Comparison of ENCODE assay signal across 8 cellular contexts in genomic region chr13:41492432-41493267, GRCh38. TPM values are rescaled to one million over a fixed set of nuclear protein-coding genes. Genes with fewer than 3 reads are reported as not detected.
DNase-seq lines count a peak whose midpoint lies in the region; ATAC-seq, FAIRE-seq and TF ChIP-seq lines count a peak whose summit lies in the region.

No MANE protein-coding gene starts in this region.

- TF ChIP-seq POLR2A in prostate gland (IDR thresholded peaks at IDR 0.05) = no peak

- peak; percentile 52 for ATAC-seq in HG02884 (IDR thresholded peaks at IDR 0.05; ENCODE audit: unreplicated experiment)

- H3K27ac Mint-ChIP-seq in T-helper 1 cell treated with Interleukin-12 subunit alpha and Interleukin-12 subunit beta and Interleukin-4 antibody, amounts not matched to agents 30 μg/mL and 1 μg/mL, for 36 hours = peak overlapping the region; percentile 75

- TF ChIP-seq CTCF in prostate gland (IDR thresholded peaks at IDR 0.05) (no peak), mammary epithelial cell (conservative IDR thresholded peaks at IDR 0.05 in 1 of 2, IDR thresholded peaks at IDR 0.05 in 1 of 2; ENCODE audit: extremely low read depth in 1 of 2, insufficient read depth in 1 of 2, low read depth in 1 of 2, low read length in 2 of 2) (no peak)

- H2AFZ ChIP-seq in mammary epithelial cell (ENCODE audit: low read depth, low read length) = no peak overlapping the region

- H3K27ac ChIP-seq in small intestine (ENCODE audit: low read depth in 1 of 2, low read length in 1 of 2) (peak overlapping the region; percentile 52 to 88), prostate gland (no peak overlapping the region), mammary epithelial cell (ENCODE audit: insufficient read depth, low read depth, low read length) (no peak overlapping the region)

- peak; percentile 15 to 19 for DNase-seq in activated CD4-positive, alpha-beta T cell treated with anti-CD3 and anti-CD28 coated beads for 4 hours
- no peak for DNase-seq in activated CD4-positive, alpha-beta T cell treated with anti-CD3 and anti-CD28 coated beads for 1 hour
- peak; percentile 18 for DNase-seq in small intestine
- DNase-seq in prostate gland (ENCODE audit: low spot score) = no peak
- no peak for DNase-seq in mammary epithelial cell
- no peak for DNase-seq in putamen (ENCODE audit: low spot score)

- intact Hi-C loops in prostate gland (cut with DNase I) = no loop called here
- intact Hi-C loops in mammary epithelial cell (cut with micrococcal nuclease) = no loop called here

- peak overlapping the region; percentile 20 for H3K4me3 Mint-ChIP-seq in T-helper 1 cell treated with Interleukin-12 subunit alpha and Interleukin-12 subunit beta and Interleukin-4 antibody, amounts not matched to agents 30 μg/mL and 1 μg/mL, for 36 hours

- in situ Hi-C loops in mammary epithelial cell (cut with MboI; ENCODE audit: low sequenced_read_pairs in 2 of 2) = no loop called here

- H3K9me3 Mint-ChIP-seq in T-helper 1 cell treated with Interleukin-12 subunit alpha and Interleukin-12 subunit beta and Interleukin-4 antibody, amounts not matched to agents 30 μg/mL and 1 μg/mL, for 36 hours = peaks cover 4% of the 10 kb centered on the region

- CTCF ChIA-PET in mammary epithelial cell (lab: Charles Lee; ENCODE audit: low non-redundant PET) = no interaction called here

- H3K4me1 Mint-ChIP-seq in T-helper 1 cell treated with Interleukin-12 subunit alpha and Interleukin-12 subunit beta and Interleukin-4 antibody, amounts not matched to agents 30 μg/mL and 1 μg/mL, for 36 hours (ENCODE audit: low read depth) = peaks cover 71% of the 10 kb centered on the region

- H3K4me1 ChIP-seq in small intestine (ENCODE audit: control insufficient read depth in 2 of 2, insufficient read depth in 1 of 2, low read depth in 1 of 2, low read length in 1 of 2) (no peaks in the 10 kb centered on the region), prostate gland (replicated peaks) (no peaks in the 10 kb centered on the region), mammary epithelial cell (ENCODE audit: insufficient read depth, low read length) (no peaks in the 10 kb centered on the region)

- no peaks in the 10 kb centered on the region for H4K20me1 ChIP-seq in mammary epithelial cell (ENCODE audit: insufficient read depth, low read length)

- no peaks in the 10 kb centered on the region for H3K79me2 ChIP-seq in mammary epithelial cell (ENCODE audit: insufficient read depth, low read length)

- H3K27me3 Mint-ChIP-seq in T-helper 1 cell treated with Interleukin-12 subunit alpha and Interleukin-12 subunit beta and Interleukin-4 antibody, amounts not matched to agents 30 μg/mL and 1 μg/mL, for 36 hours (ENCODE audit: low read depth) = no peaks in the 10 kb centered on the region

- BruUV-seq in mammary epithelial cell (replicated peaks; lab: Mats Ljungman, UMichigan) = no TSS peak

- H3K4me3 ChIP-seq in small intestine (ENCODE audit: low read depth in 1 of 2, low read length in 2 of 2) (no peak overlapping the region), prostate gland (no peak overlapping the region), mammary epithelial cell (replicated peaks in 1 of 3; ENCODE audit: insufficient read depth in 1 of 3, low read depth in 2 of 3, low read length in 3 of 3) (no peak overlapping the region)

- H3K9ac ChIP-seq in mammary epithelial cell (ENCODE audit: insufficient read depth, low read length) = no peak overlapping the region

- dilution Hi-C loops in mammary epithelial cell (cut with HindIII; ENCODE audit: low sequenced_read_pairs) = loop anchor here (5.0 kb wide), 1 partner anchor 85 kb away; no protein-coding TSS in a partner anchor

- H3K36me3 Mint-ChIP-seq in T-helper 1 cell treated with Interleukin-12 subunit alpha and Interleukin-12 subunit beta and Interleukin-4 antibody, amounts not matched to agents 30 μg/mL and 1 μg/mL, for 36 hours (ENCODE audit: low read depth) = peaks cover 8% of the 10 kb centered on the region

- H3K36me3 ChIP-seq in small intestine (ENCODE audit: control insufficient read depth in 2 of 2, insufficient read depth in 2 of 2, low read length in 2 of 2) = no peaks in the 10 kb centered on the region
- no peaks in the 10 kb centered on the region for H3K36me3 ChIP-seq in prostate gland
- H3K36me3 ChIP-seq in mammary epithelial cell (ENCODE audit: insufficient read depth, low read length) = no peaks in the 10 kb centered on the region

- H3K27me3 ChIP-seq in small intestine (ENCODE audit: control insufficient read depth in 2 of 2, insufficient read depth in 2 of 2, low read length in 2 of 2) (no peaks in the 10 kb centered on the region), prostate gland (replicated peaks; ENCODE audit: insufficient read depth) (no peaks in the 10 kb centered on the region), mammary epithelial cell (ENCODE audit: insufficient read depth, low read length) (no peaks in the 10 kb centered on the region)

- no peak for FAIRE-seq in small intestine (lab: Jason Lieb, UNC)

- H3K4me2 ChIP-seq in mammary epithelial cell (ENCODE audit: insufficient read depth, low read depth, low read length) = no peak overlapping the region

- no peaks in the 10 kb centered on the region for H3K9me3 ChIP-seq in small intestine (ENCODE audit: control insufficient read depth, low read depth)
- no peaks in the 10 kb centered on the region for H3K9me3 ChIP-seq in prostate gland
- H3K9me3 ChIP-seq in mammary epithelial cell (replicated peaks; ENCODE audit: insufficient read depth, low read length) = no peaks in the 10 kb centered on the region

- 60 to 72% (median 68%) methylated on average over 4 of the region's 4 CpGs for WGBS in small intestine, 3 donors
- WGBS in prostate gland = 66% methylated on average over 4 of the region's 4 CpGs
- 91% methylated on average over 4 of the region's 4 CpGs for WGBS in mammary epithelial cell (ENCODE audit: low coverage, missing lambda C conversion rate)

RNA-seq across cellular contexts. Expression of gene RGCC, which starts 35.3 kb away (rescaled TPM):
- 10 to 100 TPM in 1 of 3 donors, 1 to 10 TPM in 2; 2.2 to 10.8 (median 8.7) TPM for polyA plus RNA-seq in small intestine
- total RNA-seq in prostate gland = 100 to 1,000 TPM in 1 of 2 donors, 10 to 100 TPM in 1; 87.0 to 140 TPM
- 1 to 10 TPM; 1.4 to 8.0 TPM for total RNA-seq in mammary epithelial cell
- polyA plus RNA-seq in mammary epithelial cell = 3.7 TPM
- polyA minus RNA-seq in mammary epithelial cell = not detected

Comparison
In these comparisons a context has a peak if more than half of its experiments do, and no peak if none do; other contexts are left out.
1. DNase-seq: peak in activated CD4-positive, alpha-beta T cell treated with anti-CD3 and anti-CD28 coated beads for 4 hours (2 of 2) and small intestine (single experiment); none in activated CD4-positive, alpha-beta T cell treated with anti-CD3 and anti-CD28 coated beads for 1 hour (single experiment), prostate gland (single experiment), mammary epithelial cell (single experiment) and putamen (single experiment).
2. H3K27ac ChIP-seq: peak in small intestine (2 of 2); none in prostate gland (0 of 2) and mammary epithelial cell (single experiment).
3. RNA of gene RGCC, which starts 35.3 kb away (total RNA-seq): 87.0 to 140 TPM in prostate gland; 1.4 to 8.0 TPM in mammary epithelial cell; every median in the first group is over 4 times any median in the second.